In genomic region chr20:52191436-52192295, GRCh38 we compare ENCODE assay signal across 8 cellular contexts. TPM values are rescaled to one million over a fixed set of nuclear protein-coding genes. Genes with fewer than 3 reads are reported as not detected.
DNase-seq lines count a peak whose midpoint lies in the region; ATAC-seq and TF ChIP-seq lines count a peak whose summit lies in the region.

Gene ZFP64, minus strand, starts transcription at chr20:52191779. Its CDS starts 143 bp downstream, at chr20:52191636.

- DNase-seq in DMS53 treated with DMSO at 0.1 percent for 48 hours (lab: John Stamatoyannopoulos, UW; ENCODE audit: unreplicated experiment) (peak; percentile 38), HuH-7.5 (ENCODE audit: low spot score) (peak; percentile 84), RPMI7951 (ENCODE audit: low read depth) (peak; percentile 83), fibroblast of peridontal ligament (ENCODE audit: extremely low read depth) (peak; percentile 73)
- DNase-seq in stimulated activated naive CD8-positive, alpha-beta T cell treated with anti-CD3 and anti-CD28 coated beads, Interleukin-15, Interleukin-2, amounts not matched to agents 100 U/mL and 50 U/mL, for 24 hours = peak; percentile 77

- H3K27ac Mint-ChIP-seq in activated T-helper 17 cell treated with anti-CD3 and anti-CD28 coated beads, Interleukin-2, amount 50 U/mL, for 72 hours = peak within 1 kb of the TSS; percentile 91
- peak within 1 kb of the TSS; percentile 88 to 97 (median 94) for H3K27ac Mint-ChIP-seq in nephron

- peaks cover 9% of the 10 kb centered on the region for H3K36me3 Mint-ChIP-seq in activated T-helper 17 cell treated with anti-CD3 and anti-CD28 coated beads, Interleukin-2, amount 50 U/mL, for 72 hours (ENCODE audit: low read depth)
- peaks cover 9% of the 10 kb centered on the region for H3K36me3 Mint-ChIP-seq in nephron (ENCODE audit: low read depth)

- peak; percentile 47 to 67 (median 66) for TF ChIP-seq CTCF in nephron (IDR thresholded peaks at IDR 0.05; ENCODE audit: unreplicated experiment in 3 of 3)

- peak within 1 kb of the TSS; percentile 93 for H3K4me3 Mint-ChIP-seq in activated T-helper 17 cell treated with anti-CD3 and anti-CD28 coated beads, Interleukin-2, amount 50 U/mL, for 72 hours
- H3K4me3 Mint-ChIP-seq in nephron = peak within 1 kb of the TSS; percentile 95 to 98 (median 98)

- peak; percentile 70 for ATAC-seq in GM21526 (IDR thresholded peaks at IDR 0.05; ENCODE audit: low FRiP score, unreplicated experiment)
- ATAC-seq in activated T-helper 17 cell treated with anti-CD3 and anti-CD28 coated beads, Interleukin-2, amount 50 U/mL, for 72 hours (replicated peaks) = peak; percentile 87
- peak; percentile 86 for ATAC-seq in stimulated activated naive CD8-positive, alpha-beta T cell treated with anti-CD3 and anti-CD28 coated beads, Interleukin-15, Interleukin-2, amounts not matched to agents 100 U/mL and 50 U/mL, for 24 hours

- peaks cover 5% of the 10 kb centered on the region for H3K4me1 Mint-ChIP-seq in activated T-helper 17 cell treated with anti-CD3 and anti-CD28 coated beads, Interleukin-2, amount 50 U/mL, for 72 hours
- peaks cover 12% of the 10 kb centered on the region for H3K4me1 Mint-ChIP-seq in nephron

- no peaks in the 10 kb centered on the region for H3K9me3 Mint-ChIP-seq in activated T-helper 17 cell treated with anti-CD3 and anti-CD28 coated beads, Interleukin-2, amount 50 U/mL, for 72 hours
- H3K9me3 Mint-ChIP-seq in nephron = no peaks in the 10 kb centered on the region

- H3K27me3 Mint-ChIP-seq in activated T-helper 17 cell treated with anti-CD3 and anti-CD28 coated beads, Interleukin-2, amount 50 U/mL, for 72 hours = no peaks in the 10 kb centered on the region
- no peaks in the 10 kb centered on the region for H3K27me3 Mint-ChIP-seq in nephron (ENCODE audit: low read depth)

RNA-seq across cellular contexts. Expression of gene ZFP64, which starts in this region (rescaled TPM):
- 17.2 and 19.1 TPM in 2 replicates for total RNA-seq in RPMI7951 (2014; rRNA removed; shearing (Covaris generic))
- 10 to 100 TPM; 11.3 to 12.8 TPM for total RNA-seq in activated T-helper 17 cell treated with anti-CD3 and anti-CD28 coated beads, Interleukin-2, amount 50 U/mL, for 72 hours

Comparison
In these comparisons a context has a peak if more than half of its experiments do, and no peak if none do; other contexts are left out.
1. Peak in every context shown above with its lines: DNase-seq and ATAC-seq.